Comparison of ENCODE assay signal across 1 cellular context in the genomic region with DNA sequence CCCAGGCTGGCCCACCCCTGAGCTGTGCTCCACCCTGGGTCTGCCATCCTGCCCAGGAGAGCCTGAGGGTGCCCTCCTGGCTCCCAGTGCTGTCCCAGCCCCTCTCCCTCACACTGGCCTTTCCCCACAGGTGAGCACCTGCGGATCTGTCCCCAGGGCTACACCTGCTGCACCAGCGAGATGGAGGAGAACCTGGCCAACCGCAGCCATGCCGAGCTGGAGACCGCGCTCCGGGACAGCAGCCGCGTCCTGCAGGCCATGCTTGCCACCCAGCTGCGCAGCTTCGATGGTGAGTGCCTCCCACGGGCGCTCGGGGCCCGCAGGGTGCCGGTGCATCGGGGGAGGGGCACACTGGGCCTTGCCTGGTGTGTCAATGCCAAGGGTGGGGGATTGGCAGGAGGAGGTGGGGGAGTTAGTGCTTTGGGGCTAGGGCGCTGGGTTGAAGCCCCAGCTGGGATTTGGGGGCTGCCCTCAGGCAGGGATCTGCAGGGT.
TF ChIP-seq lines count a peak whose summit lies in the region.

No MANE protein-coding gene starts in this region.

TF ChIP-seq in SK-N-SH, 30 proteins besides CTCF, POLR2A, EP300 and RAD21:
- no peak for TF ChIP-seq FOSL2 (IDR thresholded peaks at IDR 0.05; ENCODE audit: borderline replicate concordance, low read depth)
- TF ChIP-seq RFX5 (IDR thresholded peaks at IDR 0.05; ENCODE audit: low read length) = no peak
- no peak for TF ChIP-seq ZBTB33 (IDR thresholded peaks at IDR 0.05; ENCODE audit: borderline replicate concordance, low read depth)
- no peak for TF ChIP-seq YY1 (IDR thresholded peaks at IDR 0.05; ENCODE audit: low read depth)
- TF ChIP-seq, protein P1, sequence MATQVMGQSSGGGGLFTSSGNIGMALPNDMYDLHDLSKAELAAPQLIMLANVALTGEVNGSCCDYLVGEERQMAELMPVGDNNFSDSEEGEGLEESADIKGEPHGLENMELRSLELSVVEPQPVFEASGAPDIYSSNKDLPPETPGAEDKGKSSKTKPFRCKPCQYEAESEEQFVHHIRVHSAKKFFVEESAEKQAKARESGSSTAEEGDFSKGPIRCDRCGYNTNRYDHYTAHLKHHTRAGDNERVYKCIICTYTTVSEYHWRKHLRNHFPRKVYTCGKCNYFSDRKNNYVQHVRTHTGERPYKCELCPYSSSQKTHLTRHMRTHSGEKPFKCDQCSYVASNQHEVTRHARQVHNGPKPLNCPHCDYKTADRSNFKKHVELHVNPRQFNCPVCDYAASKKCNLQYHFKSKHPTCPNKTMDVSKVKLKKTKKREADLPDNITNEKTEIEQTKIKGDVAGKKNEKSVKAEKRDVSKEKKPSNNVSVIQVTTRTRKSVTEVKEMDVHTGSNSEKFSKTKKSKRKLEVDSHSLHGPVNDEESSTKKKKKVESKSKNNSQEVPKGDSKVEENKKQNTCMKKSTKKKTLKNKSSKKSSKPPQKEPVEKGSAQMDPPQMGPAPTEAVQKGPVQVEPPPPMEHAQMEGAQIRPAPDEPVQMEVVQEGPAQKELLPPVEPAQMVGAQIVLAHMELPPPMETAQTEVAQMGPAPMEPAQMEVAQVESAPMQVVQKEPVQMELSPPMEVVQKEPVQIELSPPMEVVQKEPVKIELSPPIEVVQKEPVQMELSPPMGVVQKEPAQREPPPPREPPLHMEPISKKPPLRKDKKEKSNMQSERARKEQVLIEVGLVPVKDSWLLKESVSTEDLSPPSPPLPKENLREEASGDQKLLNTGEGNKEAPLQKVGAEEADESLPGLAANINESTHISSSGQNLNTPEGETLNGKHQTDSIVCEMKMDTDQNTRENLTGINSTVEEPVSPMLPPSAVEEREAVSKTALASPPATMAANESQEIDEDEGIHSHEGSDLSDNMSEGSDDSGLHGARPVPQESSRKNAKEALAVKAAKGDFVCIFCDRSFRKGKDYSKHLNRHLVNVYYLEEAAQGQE (IDR thresholded peaks at IDR 0.05; ENCODE audit: low read depth, low read length) = no peak
- no peak for TF ChIP-seq RCOR1 (IDR thresholded peaks at IDR 0.05; ENCODE audit: low read length)
- TF ChIP-seq EZH2phosphoT487 (IDR thresholded peaks at IDR 0.05; ENCODE audit: borderline replicate concordance, low read depth) = no peak
- no peak for TF ChIP-seq FOXJ3 (CRISPR knock-in tag; IDR thresholded peaks at IDR 0.05)
- TF ChIP-seq JUND (IDR thresholded peaks at IDR 0.05) = no peak
- TF ChIP-seq ELF1 (IDR thresholded peaks at IDR 0.05) = no peak
